In the genomic region with DNA sequence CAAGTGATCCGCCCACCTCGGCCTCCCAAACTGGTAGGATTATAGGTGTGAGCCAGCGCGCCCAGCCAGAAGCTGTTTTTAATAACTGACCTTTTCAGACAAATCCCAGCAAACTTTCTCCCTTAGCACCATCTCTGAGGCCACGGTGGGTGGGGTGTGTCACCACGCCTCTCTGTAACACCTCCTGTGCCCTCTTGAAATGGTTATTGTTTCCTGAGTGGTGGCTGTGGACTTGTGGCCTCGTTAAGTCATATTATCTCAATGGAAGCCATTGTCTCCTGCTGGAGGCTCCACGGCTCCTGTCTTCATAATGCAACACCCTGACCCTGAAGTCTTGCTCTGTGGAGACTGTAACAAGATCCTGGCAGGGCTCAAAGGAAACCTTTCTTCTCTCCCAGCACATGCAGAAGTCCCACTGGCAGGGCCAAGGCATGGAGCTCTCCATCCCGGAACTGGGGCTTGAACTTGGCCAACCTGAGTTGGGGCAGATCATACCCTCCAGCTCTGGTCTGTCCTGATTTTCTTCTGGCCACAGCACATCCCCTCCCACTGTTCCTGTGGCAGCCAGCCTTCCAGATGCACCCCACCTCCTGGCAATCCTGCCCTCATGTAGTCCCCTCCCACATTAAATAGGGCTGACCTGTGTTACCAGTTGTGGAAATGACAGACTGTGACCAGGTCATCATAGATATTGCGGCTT, we compare ENCODE assay signal across 1 cellular context.
TF ChIP-seq lines count a peak whose summit lies in the region.

No MANE protein-coding gene starts in this region.

TF ChIP-seq in HepG2, 621 proteins besides CTCF, POLR2A, EP300 and RAD21 (continued from another document and continues in another):
- TF ChIP-seq, protein P1, sequence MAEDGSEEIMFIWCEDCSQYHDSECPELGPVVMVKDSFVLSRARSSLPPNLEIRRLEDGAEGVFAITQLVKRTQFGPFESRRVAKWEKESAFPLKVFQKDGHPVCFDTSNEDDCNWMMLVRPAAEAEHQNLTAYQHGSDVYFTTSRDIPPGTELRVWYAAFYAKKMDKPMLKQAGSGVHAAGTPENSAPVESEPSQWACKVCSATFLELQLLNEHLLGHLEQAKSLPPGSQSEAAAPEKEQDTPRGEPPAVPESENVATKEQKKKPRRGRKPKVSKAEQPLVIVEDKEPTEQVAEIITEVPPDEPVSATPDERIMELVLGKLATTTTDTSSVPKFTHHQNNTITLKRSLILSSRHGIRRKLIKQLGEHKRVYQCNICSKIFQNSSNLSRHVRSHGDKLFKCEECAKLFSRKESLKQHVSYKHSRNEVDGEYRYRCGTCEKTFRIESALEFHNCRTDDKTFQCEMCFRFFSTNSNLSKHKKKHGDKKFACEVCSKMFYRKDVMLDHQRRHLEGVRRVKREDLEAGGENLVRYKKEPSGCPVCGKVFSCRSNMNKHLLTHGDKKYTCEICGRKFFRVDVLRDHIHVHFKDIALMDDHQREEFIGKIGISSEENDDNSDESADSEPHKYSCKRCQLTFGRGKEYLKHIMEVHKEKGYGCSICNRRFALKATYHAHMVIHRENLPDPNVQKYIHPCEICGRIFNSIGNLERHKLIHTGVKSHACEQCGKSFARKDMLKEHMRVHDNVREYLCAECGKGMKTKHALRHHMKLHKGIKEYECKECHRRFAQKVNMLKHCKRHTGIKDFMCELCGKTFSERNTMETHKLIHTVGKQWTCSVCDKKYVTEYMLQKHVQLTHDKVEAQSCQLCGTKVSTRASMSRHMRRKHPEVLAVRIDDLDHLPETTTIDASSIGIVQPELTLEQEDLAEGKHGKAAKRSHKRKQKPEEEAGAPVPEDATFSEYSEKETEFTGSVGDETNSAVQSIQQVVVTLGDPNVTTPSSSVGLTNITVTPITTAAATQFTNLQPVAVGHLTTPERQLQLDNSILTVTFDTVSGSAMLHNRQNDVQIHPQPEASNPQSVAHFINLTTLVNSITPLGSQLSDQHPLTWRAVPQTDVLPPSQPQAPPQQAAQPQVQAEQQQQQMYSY (CRISPR knock-in tag; IDR thresholded peaks at IDR 0.05): peak; percentile 61
- TF ChIP-seq ZNF792 (CRISPR knock-in tag; IDR thresholded peaks at IDR 0.05) (peak; percentile 26; the same call in 1 of the 2 replicates), CAMTA2 (CRISPR knock-in tag; IDR thresholded peaks at IDR 0.05; ENCODE audit: borderline replicate concordance) (0 out of 2 replicates have a peak, but pooled peaks have one; percentile 80), ZNF343 (CRISPR knock-in tag; IDR thresholded peaks at IDR 0.05) (no peak), MED8 (CRISPR knock-in tag; IDR thresholded peaks at IDR 0.05; ENCODE audit: insufficient replicate concordance) (peak; percentile 83), ADNP (CRISPR knock-in tag; IDR thresholded peaks at IDR 0.05) (no peak), SMAD3 (CRISPR knock-in tag; IDR thresholded peaks at IDR 0.05) (no peak), ZNF253 (CRISPR knock-in tag; IDR thresholded peaks at IDR 0.05; ENCODE audit: borderline replicate concordance) (0 out of 2 replicates have a peak, but pooled peaks have one; percentile 59), CHD4 (IDR thresholded peaks at IDR 0.05; ENCODE audit: borderline replicate concordance, low read length) (no peak), MEF2D (CRISPR knock-in tag; IDR thresholded peaks at IDR 0.05) (0 out of 2 replicates have a peak, but pooled peaks have one; percentile 42), EED (CRISPR knock-in tag; IDR thresholded peaks at IDR 0.05) (0 out of 2 replicates have a peak, but pooled peaks have one; percentile 27), MZF1 (CRISPR knock-in tag; IDR thresholded peaks at IDR 0.05; ENCODE audit: borderline replicate concordance) (no peak), MTF2 (CRISPR knock-in tag; IDR thresholded peaks at IDR 0.05; ENCODE audit: borderline replicate concordance) (no peak), AKAP8 (CRISPR knock-in tag; IDR thresholded peaks at IDR 0.05) (no peak), CC2D1A (CRISPR knock-in tag; IDR thresholded peaks at IDR 0.05) (no peak), SALL2 (CRISPR knock-in tag; IDR thresholded peaks at IDR 0.05) (no peak), ELF1 (CRISPR knock-in tag; IDR thresholded peaks at IDR 0.05) (no peak; the same call in 1 of the 2 replicates), HDAC6 (IDR thresholded peaks at IDR 0.05; ENCODE audit: low read depth, low read length) (no peak), POLR2G (IDR thresholded peaks at IDR 0.05; ENCODE audit: low read depth, low read length) (no peak), HCFC1 (IDR thresholded peaks at IDR 0.05; ENCODE audit: low read depth, low read length) (no peak), ZFP36L1 (CRISPR knock-in tag; IDR thresholded peaks at IDR 0.05) (no peak), SIX1 (CRISPR knock-in tag; IDR thresholded peaks at IDR 0.05; ENCODE audit: borderline replicate concordance) (peak; percentile 81; the same call in 1 of the 2 replicates), SRSF1 (optimal IDR thresholded peaks at IDR 0.05; ENCODE audit: low read depth, low read length) (no peak), ZNF772 (CRISPR knock-in tag; IDR thresholded peaks at IDR 0.05) (no peak; the same call in 1 of the 2 replicates), ZNF83 (CRISPR knock-in tag; IDR thresholded peaks at IDR 0.05; ENCODE audit: borderline replicate concordance) (no peak), MIER3 (CRISPR knock-in tag; IDR thresholded peaks at IDR 0.05; ENCODE audit: borderline replicate concordance) (peak; percentile 47; the same call in 1 of the 2 replicates), MYNN (CRISPR knock-in tag; IDR thresholded peaks at IDR 0.05; ENCODE audit: low read depth) (no peak), ZNF766 (CRISPR knock-in tag; IDR thresholded peaks at IDR 0.05; ENCODE audit: borderline replicate concordance) (no peak), ZNF777 (CRISPR knock-in tag; IDR thresholded peaks at IDR 0.05) (no peak), MYC (CRISPR knock-in tag; IDR thresholded peaks at IDR 0.05; ENCODE audit: borderline replicate concordance) (peak; percentile 25; the same call in 1 of the 2 replicates), HMG20B (CRISPR knock-in tag; conservative IDR thresholded peaks at IDR 0.05) (no peak), RBFOX2 (IDR thresholded peaks at IDR 0.05; ENCODE audit: low read depth, low read length) (no peak), RBM39 (IDR thresholded peaks at IDR 0.05; ENCODE audit: low read depth, low read length, poor library complexity, severe bottlenecking) (no peak), ZNF615 (CRISPR knock-in tag; IDR thresholded peaks at IDR 0.05; ENCODE audit: borderline replicate concordance) (no peak), GTF2F1 (IDR thresholded peaks at IDR 0.05; ENCODE audit: low read length) (no peak), TAF15 (IDR thresholded peaks at IDR 0.05; ENCODE audit: low read depth, low read length, poor library complexity, severe bottlenecking) (no peak), YY1 (IDR thresholded peaks at IDR 0.05; ENCODE audit: insufficient read depth, insufficient replicate concordance, low read depth, low read length) (no peak), ZNF670 (CRISPR knock-in tag; IDR thresholded peaks at IDR 0.05; ENCODE audit: borderline replicate concordance) (no peak), ZNF160 (CRISPR knock-in tag; IDR thresholded peaks at IDR 0.05) (no peak), NCOA2 (CRISPR knock-in tag; IDR thresholded peaks at IDR 0.05) (peak; percentile 80), STAT5B (CRISPR knock-in tag; IDR thresholded peaks at IDR 0.05) (no peak), ZNF530 (CRISPR knock-in tag; IDR thresholded peaks at IDR 0.05; ENCODE audit: low read depth) (no peak), ZNF430 (CRISPR knock-in tag; IDR thresholded peaks at IDR 0.05) (no peak), PRPF4 (IDR thresholded peaks at IDR 0.05; ENCODE audit: low read depth, low read length, poor library complexity, severe bottlenecking) (no peak), SIX4 (CRISPR knock-in tag; IDR thresholded peaks at IDR 0.05) (peak; percentile 80; the same call in 1 of the 2 replicates)
- TF ChIP-seq, protein P2, sequence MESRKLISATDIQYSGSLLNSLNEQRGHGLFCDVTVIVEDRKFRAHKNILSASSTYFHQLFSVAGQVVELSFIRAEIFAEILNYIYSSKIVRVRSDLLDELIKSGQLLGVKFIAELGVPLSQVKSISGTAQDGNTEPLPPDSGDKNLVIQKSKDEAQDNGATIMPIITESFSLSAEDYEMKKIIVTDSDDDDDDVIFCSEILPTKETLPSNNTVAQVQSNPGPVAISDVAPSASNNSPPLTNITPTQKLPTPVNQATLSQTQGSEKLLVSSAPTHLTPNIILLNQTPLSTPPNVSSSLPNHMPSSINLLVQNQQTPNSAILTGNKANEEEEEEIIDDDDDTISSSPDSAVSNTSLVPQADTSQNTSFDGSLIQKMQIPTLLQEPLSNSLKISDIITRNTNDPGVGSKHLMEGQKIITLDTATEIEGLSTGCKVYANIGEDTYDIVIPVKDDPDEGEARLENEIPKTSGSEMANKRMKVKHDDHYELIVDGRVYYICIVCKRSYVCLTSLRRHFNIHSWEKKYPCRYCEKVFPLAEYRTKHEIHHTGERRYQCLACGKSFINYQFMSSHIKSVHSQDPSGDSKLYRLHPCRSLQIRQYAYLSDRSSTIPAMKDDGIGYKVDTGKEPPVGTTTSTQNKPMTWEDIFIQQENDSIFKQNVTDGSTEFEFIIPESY (CRISPR knock-in tag; IDR thresholded peaks at IDR 0.05): peak; percentile 23; the same call in 1 of the 2 replicates
- TF ChIP-seq, protein P3, sequence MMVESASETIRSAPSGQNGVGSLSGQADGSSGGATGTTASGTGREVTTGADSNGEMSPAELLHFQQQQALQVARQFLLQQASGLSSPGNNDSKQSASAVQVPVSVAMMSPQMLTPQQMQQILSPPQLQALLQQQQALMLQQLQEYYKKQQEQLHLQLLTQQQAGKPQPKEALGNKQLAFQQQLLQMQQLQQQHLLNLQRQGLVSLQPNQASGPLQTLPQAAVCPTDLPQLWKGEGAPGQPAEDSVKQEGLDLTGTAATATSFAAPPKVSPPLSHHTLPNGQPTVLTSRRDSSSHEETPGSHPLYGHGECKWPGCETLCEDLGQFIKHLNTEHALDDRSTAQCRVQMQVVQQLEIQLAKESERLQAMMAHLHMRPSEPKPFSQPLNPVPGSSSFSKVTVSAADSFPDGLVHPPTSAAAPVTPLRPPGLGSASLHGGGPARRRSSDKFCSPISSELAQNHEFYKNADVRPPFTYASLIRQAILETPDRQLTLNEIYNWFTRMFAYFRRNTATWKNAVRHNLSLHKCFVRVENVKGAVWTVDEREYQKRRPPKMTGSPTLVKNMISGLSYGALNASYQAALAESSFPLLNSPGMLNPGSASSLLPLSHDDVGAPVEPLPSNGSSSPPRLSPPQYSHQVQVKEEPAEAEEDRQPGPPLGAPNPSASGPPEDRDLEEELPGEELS (CRISPR knock-in tag; IDR thresholded peaks at IDR 0.05): peak; percentile 63; the same call in 1 of the 2 replicates
- TF ChIP-seq, protein P4, sequence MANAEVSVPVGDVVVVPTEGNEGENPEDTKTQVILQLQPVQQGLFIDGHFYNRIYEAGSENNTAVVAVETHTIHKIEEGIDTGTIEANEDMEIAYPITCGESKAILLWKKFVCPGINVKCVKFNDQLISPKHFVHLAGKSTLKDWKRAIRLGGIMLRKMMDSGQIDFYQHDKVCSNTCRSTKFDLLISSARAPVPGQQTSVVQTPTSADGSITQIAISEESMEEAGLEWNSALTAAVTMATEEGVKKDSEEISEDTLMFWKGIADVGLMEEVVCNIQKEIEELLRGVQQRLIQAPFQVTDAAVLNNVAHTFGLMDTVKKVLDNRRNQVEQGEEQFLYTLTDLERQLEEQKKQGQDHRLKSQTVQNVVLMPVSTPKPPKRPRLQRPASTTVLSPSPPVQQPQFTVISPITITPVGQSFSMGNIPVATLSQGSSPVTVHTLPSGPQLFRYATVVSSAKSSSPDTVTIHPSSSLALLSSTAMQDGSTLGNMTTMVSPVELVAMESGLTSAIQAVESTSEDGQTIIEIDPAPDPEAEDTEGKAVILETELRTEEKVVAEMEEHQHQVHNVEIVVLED (CRISPR knock-in tag; IDR thresholded peaks at IDR 0.05; ENCODE audit: borderline replicate concordance): no peak
- TF ChIP-seq, protein P5, sequence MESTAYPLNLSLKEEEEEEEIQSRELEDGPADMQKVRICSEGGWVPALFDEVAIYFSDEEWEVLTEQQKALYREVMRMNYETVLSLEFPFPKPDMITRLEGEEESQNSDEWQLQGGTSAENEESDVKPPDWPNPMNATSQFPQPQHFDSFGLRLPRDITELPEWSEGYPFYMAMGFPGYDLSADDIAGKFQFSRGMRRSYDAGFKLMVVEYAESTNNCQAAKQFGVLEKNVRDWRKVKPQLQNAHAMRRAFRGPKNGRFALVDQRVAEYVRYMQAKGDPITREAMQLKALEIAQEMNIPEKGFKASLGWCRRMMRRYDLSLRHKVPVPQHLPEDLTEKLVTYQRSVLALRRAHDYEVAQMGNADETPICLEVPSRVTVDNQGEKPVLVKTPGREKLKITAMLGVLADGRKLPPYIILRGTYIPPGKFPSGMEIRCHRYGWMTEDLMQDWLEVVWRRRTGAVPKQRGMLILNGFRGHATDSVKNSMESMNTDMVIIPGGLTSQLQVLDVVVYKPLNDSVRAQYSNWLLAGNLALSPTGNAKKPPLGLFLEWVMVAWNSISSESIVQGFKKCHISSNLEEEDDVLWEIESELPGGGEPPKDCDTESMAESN (CRISPR knock-in tag; conservative IDR thresholded peaks at IDR 0.05): no peak
- TF ChIP-seq, protein P6, sequence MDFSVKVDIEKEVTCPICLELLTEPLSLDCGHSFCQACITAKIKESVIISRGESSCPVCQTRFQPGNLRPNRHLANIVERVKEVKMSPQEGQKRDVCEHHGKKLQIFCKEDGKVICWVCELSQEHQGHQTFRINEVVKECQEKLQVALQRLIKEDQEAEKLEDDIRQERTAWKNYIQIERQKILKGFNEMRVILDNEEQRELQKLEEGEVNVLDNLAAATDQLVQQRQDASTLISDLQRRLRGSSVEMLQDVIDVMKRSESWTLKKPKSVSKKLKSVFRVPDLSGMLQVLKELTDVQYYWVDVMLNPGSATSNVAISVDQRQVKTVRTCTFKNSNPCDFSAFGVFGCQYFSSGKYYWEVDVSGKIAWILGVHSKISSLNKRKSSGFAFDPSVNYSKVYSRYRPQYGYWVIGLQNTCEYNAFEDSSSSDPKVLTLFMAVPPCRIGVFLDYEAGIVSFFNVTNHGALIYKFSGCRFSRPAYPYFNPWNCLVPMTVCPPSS (IDR thresholded peaks at IDR 0.05): no peak
- TF ChIP-seq, protein P7, sequence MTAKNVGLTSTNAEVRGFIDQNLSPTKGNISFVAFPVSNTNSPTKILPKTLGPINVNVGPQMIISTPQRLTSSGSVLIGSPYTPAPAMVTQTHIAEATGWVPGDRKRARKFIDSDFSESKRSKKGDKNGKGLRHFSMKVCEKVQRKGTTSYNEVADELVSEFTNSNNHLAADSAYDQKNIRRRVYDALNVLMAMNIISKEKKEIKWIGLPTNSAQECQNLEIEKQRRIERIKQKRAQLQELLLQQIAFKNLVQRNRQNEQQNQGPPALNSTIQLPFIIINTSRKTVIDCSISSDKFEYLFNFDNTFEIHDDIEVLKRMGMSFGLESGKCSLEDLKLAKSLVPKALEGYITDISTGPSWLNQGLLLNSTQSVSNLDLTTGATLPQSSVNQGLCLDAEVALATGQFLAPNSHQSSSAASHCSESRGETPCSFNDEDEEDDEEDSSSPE (CRISPR knock-in tag; IDR thresholded peaks at IDR 0.05): no peak
- TF ChIP-seq, protein P8, sequence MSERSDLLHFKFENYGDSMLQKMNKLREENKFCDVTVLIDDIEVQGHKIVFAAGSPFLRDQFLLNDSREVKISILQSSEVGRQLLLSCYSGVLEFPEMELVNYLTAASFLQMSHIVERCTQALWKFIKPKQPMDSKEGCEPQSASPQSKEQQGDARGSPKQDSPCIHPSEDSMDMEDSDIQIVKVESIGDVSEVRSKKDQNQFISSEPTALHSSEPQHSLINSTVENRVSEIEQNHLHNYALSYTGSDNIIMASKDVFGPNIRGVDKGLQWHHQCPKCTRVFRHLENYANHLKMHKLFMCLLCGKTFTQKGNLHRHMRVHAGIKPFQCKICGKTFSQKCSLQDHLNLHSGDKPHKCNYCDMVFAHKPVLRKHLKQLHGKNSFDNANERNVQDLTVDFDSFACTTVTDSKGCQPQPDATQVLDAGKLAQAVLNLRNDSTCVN (CRISPR knock-in tag; IDR thresholded peaks at IDR 0.05; ENCODE audit: borderline replicate concordance): no peak; the same call in 1 of the 2 replicates
